ENCODE assay signal across 13 cellular contexts in genomic region chr1:154384650-154385557, GRCh38. TPM values are rescaled to one million over a fixed set of nuclear protein-coding genes. Genes with fewer than 3 reads are reported as not detected.
A peak's percentile ranks its signal among the peaks of the same experiment; 100 is the strongest.
DNase-seq lines count a peak whose midpoint lies in the region; ATAC-seq, FAIRE-seq and TF ChIP-seq lines count a peak whose summit lies in the region.
"Had no signal": no experiment of that assay in that cellular context is flagged by ENCODE, and none has a peak within 500 bp of the region (broad histone marks: within the 10 kb centered on the region; RNA-seq: fewer than 3 reads in every experiment).

No MANE protein-coding gene starts in this region.

- no peak overlapping the region for H3K23ac ChIP-seq in mesenchymal stem cell (ENCODE audit: low read length in 2 of 2)

- H3K4me1 Mint-ChIP-seq in activated CD4-positive, alpha-beta memory T cell treated with anti-CD3 and anti-CD28 coated beads, Interleukin-2, amount 10 ng/mL, durations not matched to agents 7 days and 5 days: peaks cover 28% of the 10 kb centered on the region

- no peak overlapping the region for H4K8ac ChIP-seq in mesenchymal stem cell (ENCODE audit: low read length)

- DNase-seq in activated CD4-positive, alpha-beta memory T cell treated with anti-CD3 and anti-CD28 coated beads, Interleukin-2, amount 10 ng/mL, durations not matched to agents 7 days and 5 days: no peak
- DNase-seq in HepG2 (ENCODE audit: low spot score) (no peak), epidermal melanocyte (ENCODE audit: insufficient read length, low spot score) (no peak), mesenchymal stem cell (no peak), hippocampal formation (lab: John Stamatoyannopoulos, UW) (no peak), HEK293T (ENCODE audit: extremely low spot score) (no peak)
- DNase-seq: amygdala, COR-L47 had no signal

- CTCF ChIA-PET in activated CD4-positive, alpha-beta memory T cell treated with anti-CD3 and anti-CD28 coated beads, Interleukin-2, amount 10 ng/mL, durations not matched to agents 7 days and 5 days (lab: Charles Lee): interaction anchor here (0.8 to 2.4 kb wide), 6 partner anchors 19 to 161 kb away, joined by 3 to 9 read pairs (median 4); no protein-coding TSS in a partner anchor
- CTCF ChIA-PET in HepG2 (lab: Yijun Ruan, JAX; ENCODE audit: low intra/inter-chr PET ratio, low total read pairs): no interaction called here
- CTCF ChIA-PET in HEK293T (lab: Yijun Ruan, JAX): no interaction called here

- FAIRE-seq in HepG2 (lab: Jason Lieb, UNC): no peak

- H2BK5ac ChIP-seq in mesenchymal stem cell (ENCODE audit: low read depth, low read length, poor library complexity, severe bottlenecking): no peak overlapping the region

- H2BK15ac ChIP-seq in mesenchymal stem cell (ENCODE audit: low read depth, poor library complexity, severe bottlenecking): no peak overlapping the region

- no peak overlapping the region for H3K18ac ChIP-seq in mesenchymal stem cell (ENCODE audit: low read depth in 1 of 2, low read length in 2 of 2)

- TF ChIP-seq POLR2A in HepG2 (IDR thresholded peaks at IDR 0.05; ENCODE audit: insufficient read depth in 1 of 2, low read depth in 2 of 2, low read length in 2 of 2): no peak

- H3K4ac ChIP-seq in mesenchymal stem cell (ENCODE audit: low read depth in 1 of 2, low read length in 2 of 2): no peak overlapping the region

- no peaks in the 10 kb centered on the region for H3K79me1 ChIP-seq in mesenchymal stem cell (replicated peaks; ENCODE audit: low read length, poor library complexity, severe bottlenecking)

- H3K4me1 ChIP-seq in BLaER1 treated with 17β-estradiol and CSF1 and Interleukin-3, amounts not matched to agents 10 nM and 100 nM: peaks cover 0 to 28% (median 11%) of the 10 kb centered on the region in 10 experiments; a peak in 13 of 20 replicates
- H3K4me1 ChIP-seq in DOHH2 (ENCODE audit: control insufficient read depth, low read length): peaks cover 16% of the 10 kb centered on the region
- H3K4me1 ChIP-seq in HepG2 (ENCODE audit: insufficient read depth, low read length): peaks cover 35% of the 10 kb centered on the region
- no peaks in the 10 kb centered on the region for H3K4me1 ChIP-seq in mesenchymal stem cell (ENCODE audit: control insufficient read depth, insufficient read depth, low read depth, low read length)
- H3K4me1 ChIP-seq: HAP-1 had no signal

- no peak overlapping the region for H2AK5ac ChIP-seq in mesenchymal stem cell (ENCODE audit: low read length, severe bottlenecking)

- H2BK12ac ChIP-seq in mesenchymal stem cell (ENCODE audit: low read length in 2 of 2): no peak overlapping the region

- no peaks in the 10 kb centered on the region for H3K79me2 ChIP-seq in DOHH2 (ENCODE audit: control insufficient read depth, low read length)
- no peaks in the 10 kb centered on the region for H3K79me2 ChIP-seq in HepG2 (ENCODE audit: insufficient read depth, low read length)

- no peak overlapping the region for H2BK120ac ChIP-seq in mesenchymal stem cell (ENCODE audit: low read depth, low read length)

- no peak overlapping the region for H4K91ac ChIP-seq in mesenchymal stem cell (ENCODE audit: low read length)

- H3K9me2 ChIP-seq in DOHH2 (replicated peaks; ENCODE audit: control insufficient read depth, low read length): no peaks in the 10 kb centered on the region

- H3K4me2 ChIP-seq in BLaER1 treated with 17β-estradiol and CSF1 and Interleukin-3, amounts not matched to agents 10 nM and 100 nM: peak overlapping the region in 8 of 11 experiments; percentile 13 to 63 (median 48); a peak in 10 of 22 replicates
- H3K4me2 ChIP-seq in DOHH2 (ENCODE audit: low read length): peak overlapping the region; percentile 20
- H3K4me2 ChIP-seq in HepG2 (ENCODE audit: low read depth, low read length): peak overlapping the region; percentile 99
- no peak overlapping the region for H3K4me2 ChIP-seq in mesenchymal stem cell (ENCODE audit: low read length, poor library complexity, severe bottlenecking)

- peaks cover 5% of the 10 kb centered on the region for H3K36me3 Mint-ChIP-seq in activated CD4-positive, alpha-beta memory T cell treated with anti-CD3 and anti-CD28 coated beads, Interleukin-2, amount 10 ng/mL, durations not matched to agents 7 days and 5 days (ENCODE audit: low read depth)

- H4K20me1 ChIP-seq in BLaER1 treated with 17β-estradiol and CSF1 and Interleukin-3, amounts not matched to agents 10 nM and 100 nM: no peaks in the 10 kb centered on the region
- H4K20me1 ChIP-seq in DOHH2 (ENCODE audit: control insufficient read depth, insufficient read depth, low read depth, low read length) (no peaks in the 10 kb centered on the region), HepG2 (ENCODE audit: insufficient read depth, low read length) (no peaks in the 10 kb centered on the region)

- H3K36me3 ChIP-seq in BLaER1 treated with 17β-estradiol and CSF1 and Interleukin-3, amounts not matched to agents 10 nM and 100 nM: no peaks in the 10 kb centered on the region
- H3K36me3 ChIP-seq in DOHH2 (ENCODE audit: control insufficient read depth, low read length) (no peaks in the 10 kb centered on the region), HepG2 (replicated peaks in 1 of 2; ENCODE audit: control insufficient read depth in 1 of 2, insufficient read depth in 2 of 2, low read length in 2 of 2) (no peaks in the 10 kb centered on the region), mesenchymal stem cell (ENCODE audit: control insufficient read depth in 1 of 2, insufficient read depth in 2 of 2, low read depth in 1 of 2, low read length in 2 of 2) (no peaks in the 10 kb centered on the region)
- H3K36me3 ChIP-seq: HAP-1 had no signal

- H3K27me3 Mint-ChIP-seq in activated CD4-positive, alpha-beta memory T cell treated with anti-CD3 and anti-CD28 coated beads, Interleukin-2, amount 10 ng/mL, durations not matched to agents 7 days and 5 days: peaks cover 1% of the 10 kb centered on the region
- H3K27me3 Mint-ChIP-seq: dendritic cell treated with granulocyte-macrophage colony-stimulating factor and Interleukin-4, amounts not matched to agents 40 ng/mL and 50 ng/mL, for 4 days had no signal

- no peak overlapping the region for H3K4me3 Mint-ChIP-seq in activated CD4-positive, alpha-beta memory T cell treated with anti-CD3 and anti-CD28 coated beads, Interleukin-2, amount 10 ng/mL, durations not matched to agents 7 days and 5 days
- H3K4me3 Mint-ChIP-seq: dendritic cell treated with granulocyte-macrophage colony-stimulating factor and Interleukin-4, amounts not matched to agents 40 ng/mL and 50 ng/mL, for 4 days had no signal

- 36% methylated on average over 8 of the region's 8 CpGs for WGBS in HepG2 (ENCODE audit: low lambda C conversion rate)
- 85% methylated on average over 4 of the region's 8 CpGs for WGBS in mesenchymal stem cell

- TF ChIP-seq EP300 in HepG2 (IDR thresholded peaks at IDR 0.05; ENCODE audit: low read depth in 2 of 2, low read length in 2 of 2): no peak
- TF ChIP-seq EP300 in HepG2 (CRISPR knock-in tag; IDR thresholded peaks at IDR 0.05; ENCODE audit: borderline replicate concordance): no peak

- no peaks in the 10 kb centered on the region for H3F3A ChIP-seq in DOHH2 (ENCODE audit: control insufficient read depth, insufficient read depth)

- H3K27ac Mint-ChIP-seq in activated CD4-positive, alpha-beta memory T cell treated with anti-CD3 and anti-CD28 coated beads, Interleukin-2, amount 10 ng/mL, durations not matched to agents 7 days and 5 days: peak overlapping the region; percentile 84
- H3K27ac Mint-ChIP-seq: dendritic cell treated with granulocyte-macrophage colony-stimulating factor and Interleukin-4, amounts not matched to agents 40 ng/mL and 50 ng/mL, for 4 days had no signal

- no peak overlapping the region for H3K9ac ChIP-seq in BLaER1 treated with 17β-estradiol and CSF1 and Interleukin-3, amounts not matched to agents 10 nM and 100 nM
- no peak overlapping the region for H3K9ac ChIP-seq in HepG2 (ENCODE audit: insufficient read depth, low read depth, low read length)
- no peak overlapping the region for H3K9ac ChIP-seq in mesenchymal stem cell (ENCODE audit: low read length)

- no peak for TF ChIP-seq CTCF in DOHH2 (IDR thresholded peaks at IDR 0.05; ENCODE audit: low read depth, low read length, poor library complexity, severe bottlenecking)
- no peak for TF ChIP-seq CTCF in HepG2 (CRISPR knock-in tag; IDR thresholded peaks at IDR 0.05)

- peaks cover 0 to 4% (median 0%) of the 10 kb centered on the region in 11 experiments; a peak in 4 of 22 replicates for H3K9me3 ChIP-seq in BLaER1 treated with 17β-estradiol and CSF1 and Interleukin-3, amounts not matched to agents 10 nM and 100 nM (replicated peaks in 1 of 11)
- H3K9me3 ChIP-seq in DOHH2 (ENCODE audit: control insufficient read depth, insufficient read depth, low read length) (0 out of 2 replicates have a peak, but pooled peaks cover 3% of the 10 kb centered on the region), HepG2 (ENCODE audit: low read length) (no peaks in the 10 kb centered on the region), mesenchymal stem cell (ENCODE audit: control insufficient read depth, low read length) (no peaks in the 10 kb centered on the region)
- H3K9me3 ChIP-seq: HAP-1 had no signal

- intact Hi-C loops in HepG2 (cut with micrococcal nuclease; ENCODE audit: unreplicated experiment): no loop called here

- BruUV-seq in HepG2 (replicated peaks; lab: Mats Ljungman, UMichigan): no TSS peak

- H3K27me3 ChIP-seq in BLaER1 treated with 17β-estradiol and CSF1 and Interleukin-3, amounts not matched to agents 10 nM and 100 nM: no peaks in the 10 kb centered on the region
- H3K27me3 ChIP-seq in DOHH2 (ENCODE audit: control insufficient read depth, low read length) (no peaks in the 10 kb centered on the region), HepG2 (ENCODE audit: control insufficient read depth in 1 of 2, insufficient read depth in 2 of 2, low read length in 2 of 2) (no peaks in the 10 kb centered on the region), mesenchymal stem cell (ENCODE audit: control insufficient read depth in 1 of 2, insufficient read depth in 1 of 2, low read length in 2 of 2) (peaks cover 0 to 4% of the 10 kb centered on the region in 2 experiments)

- H3K14ac ChIP-seq in mesenchymal stem cell (ENCODE audit: low read length in 2 of 2): no peak overlapping the region

- in situ Hi-C loops in HepG2 (cut with HindIII; ENCODE audit: extremely low pct_ligation_motif_present, low pct_unique_long_range_greater_than_20kb): no loop called here

- H3K4me3 ChIP-seq in BLaER1 treated with 17β-estradiol and CSF1 and Interleukin-3, amounts not matched to agents 10 nM and 100 nM: no peak overlapping the region
- H3K4me3 ChIP-seq in DOHH2 (ENCODE audit: low read length) (no peak overlapping the region), HepG2 (replicated peaks in 1 of 3; ENCODE audit: insufficient read depth in 1 of 3, low read depth in 2 of 3, low read length in 3 of 3) (peak overlapping the region in 2 of 3 experiments; percentile 51 to 77; a peak in 2 of 6 replicates), mesenchymal stem cell (ENCODE audit: insufficient read depth in 1 of 2, low read depth in 1 of 2, low read length in 2 of 2) (no peak overlapping the region)
- H3K4me3 ChIP-seq: HAP-1 had no signal

- H2AFZ ChIP-seq in HepG2 (ENCODE audit: low read length): peak overlapping the region; percentile 43
- H2AFZ ChIP-seq in mesenchymal stem cell (ENCODE audit: low read depth, low read length): no peak overlapping the region

- ATAC-seq in HepG2: no peak
- ATAC-seq: SK-N-SH treated with all-trans-retinoic acid at 6 μM for 48 hours had no signal

- H3K27ac ChIP-seq in BLaER1 treated with 17β-estradiol and CSF1 and Interleukin-3, amounts not matched to agents 10 nM and 100 nM: 0 out of 22 replicates have a peak overlapping the region, but pooled peaks of 1 of the 11 experiments have one; percentile 17
- H3K27ac ChIP-seq in DOHH2 (ENCODE audit: low read depth, low read length): no peak overlapping the region
- H3K27ac ChIP-seq in HepG2 (ENCODE audit: extremely low read length, insufficient read depth, low read length): no peak overlapping the region
- H3K27ac ChIP-seq in mesenchymal stem cell (ENCODE audit: low read length, poor library complexity, severe bottlenecking): no peak overlapping the region

- POLR2A ChIA-PET in activated CD4-positive, alpha-beta memory T cell treated with anti-CD3 and anti-CD28 coated beads, Interleukin-2, amount 10 ng/mL, durations not matched to agents 7 days and 5 days (lab: Charles Lee): interaction anchor here (1.5 to 3.2 kb wide), 4 partner anchors 13 to 203 kb away, joined by 5 to 22 read pairs (median 9); partner anchors contain the start of gene IL6R
- POLR2A ChIA-PET in HepG2 (lab: Yijun Ruan, JAX) (interaction anchor here (0.8 to 2.9 kb wide), 10 partner anchors 13 to 69 kb away, joined by 3 to 48 read pairs (median 6); partner anchors contain the start of gene IL6R), HEK293T (lab: Yijun Ruan, JAX) (no interaction called here)

- no peak for TF ChIP-seq RAD21 in HepG2 (CRISPR knock-in tag; IDR thresholded peaks at IDR 0.05)

- peaks cover 6% of the 10 kb centered on the region for H3K9me3 Mint-ChIP-seq in activated CD4-positive, alpha-beta memory T cell treated with anti-CD3 and anti-CD28 coated beads, Interleukin-2, amount 10 ng/mL, durations not matched to agents 7 days and 5 days
- H3K9me3 Mint-ChIP-seq: dendritic cell treated with granulocyte-macrophage colony-stimulating factor and Interleukin-4, amounts not matched to agents 40 ng/mL and 50 ng/mL, for 4 days had no signal

RNA-seq across cellular contexts. Expression of gene IL6R, which starts 20.2 kb away (rescaled TPM):
- total RNA-seq in activated CD4-positive, alpha-beta memory T cell treated with anti-CD3 and anti-CD28 coated beads, Interleukin-2, amount 10 ng/mL, durations not matched to agents 7 days and 5 days: 10 to 100 TPM; 15.7 to 16.0 TPM
- total RNA-seq in HepG2 (2016; rRNA removed; fragmentation: Illumina TruSeq; extraction: Trizol): 3.5 and 5.0 TPM in 2 replicates
- 0.71 and 0.91 TPM in 2 replicates for total RNA-seq in HepG2 (2016; cell fraction: cytosol; rRNA removed; fragmentation: Illumina TruSeq; extraction: Trizol; ENCODE audit: low read depth)
- total RNA-seq in HepG2 (2016; cell fraction: insoluble cytoplasmic fraction; rRNA removed; fragmentation: Illumina TruSeq; extraction: Trizol): 1.9 and 4.6 TPM in 2 replicates
- total RNA-seq in HepG2 (2016; cell fraction: membrane; rRNA removed; fragmentation: Illumina TruSeq; extraction: Trizol): 1.2 and 1.3 TPM in 2 replicates
- total RNA-seq in HepG2 (2016; cell fraction: nucleus; rRNA removed; fragmentation: Illumina TruSeq; extraction: Trizol): 3.7 and 4.0 TPM in 2 replicates
- polyA plus RNA-seq in HepG2 (2011; rRNA removed): 24.5 and 30.5 TPM in 2 replicates
- 15.2 and 20.2 TPM in 2 replicates for polyA plus RNA-seq in HepG2 (2011; cell fraction: cytosol; rRNA removed)
- polyA plus RNA-seq in HepG2 (2011; cell fraction: nucleus; rRNA removed): 15.9 and 16.7 TPM in 2 replicates
- 13.7 and 18.5 TPM in 2 replicates for polyA plus RNA-seq in HepG2 (2012)
- 0.28 and 0.32 TPM in 2 replicates for polyA plus RNA-seq in HepG2 (2016; cell fraction: cytosol; fragmentation: Illumina TruSeq; extraction: Trizol; ENCODE audit: low read depth)
- 1.4 and 2.1 TPM in 2 replicates for polyA plus RNA-seq in HepG2 (2016; cell fraction: insoluble cytoplasmic fraction; fragmentation: Illumina TruSeq; extraction: Trizol; ENCODE audit: low read depth)
- 0.60 and 0.65 TPM in 2 replicates for polyA plus RNA-seq in HepG2 (2016; cell fraction: membrane; fragmentation: Illumina TruSeq; extraction: Trizol; ENCODE audit: low read depth)
- 4.0 and 4.9 TPM in 2 replicates for polyA plus RNA-seq in HepG2 (2016; cell fraction: nucleus; fragmentation: Illumina TruSeq; extraction: Trizol; ENCODE audit: insufficient read depth, low read depth)
- 13.3 and 63.4 TPM in 2 replicates for polyA minus RNA-seq in HepG2 (2011; rRNA and poly(A)+ RNA removed; ENCODE audit: low replicate concordance)
- polyA minus RNA-seq in HepG2 (2011; cell fraction: cytosol; rRNA and poly(A)+ RNA removed): 10.3 and 13.7 TPM in 2 replicates
- 13.4 and 13.8 TPM in 2 replicates for polyA minus RNA-seq in HepG2 (2011; cell fraction: nucleus; rRNA and poly(A)+ RNA removed)
- 9.3 TPM for polyA plus RNA-seq in mesenchymal stem cell (2013, experiment 1 of 2)
- 9.8 TPM for polyA plus RNA-seq in mesenchymal stem cell (2013, experiment 2 of 2)

RNA-seq across cellular contexts. Expression of gene ATP8B2, which starts 59.6 kb away (rescaled TPM):
- 100 to 1,000 TPM; 142 to 149 TPM for total RNA-seq in activated CD4-positive, alpha-beta memory T cell treated with anti-CD3 and anti-CD28 coated beads, Interleukin-2, amount 10 ng/mL, durations not matched to agents 7 days and 5 days
- 31.3 and 39.3 TPM in 2 replicates for total RNA-seq in HepG2 (2016; rRNA removed; fragmentation: Illumina TruSeq; extraction: Trizol)
- total RNA-seq in HepG2 (2016; cell fraction: cytosol; rRNA removed; fragmentation: Illumina TruSeq; extraction: Trizol; ENCODE audit: low read depth): 9.3 and 9.4 TPM in 2 replicates
- total RNA-seq in HepG2 (2016; cell fraction: insoluble cytoplasmic fraction; rRNA removed; fragmentation: Illumina TruSeq; extraction: Trizol): 28.1 and 34.6 TPM in 2 replicates
- total RNA-seq in HepG2 (2016; cell fraction: membrane; rRNA removed; fragmentation: Illumina TruSeq; extraction: Trizol): 28.0 and 30.5 TPM in 2 replicates
- 23.7 and 30.6 TPM in 2 replicates for total RNA-seq in HepG2 (2016; cell fraction: nucleus; rRNA removed; fragmentation: Illumina TruSeq; extraction: Trizol)
- polyA plus RNA-seq in HepG2 (2011; rRNA removed): 20.4 and 23.9 TPM in 2 replicates
- 17.7 and 29.9 TPM in 2 replicates for polyA plus RNA-seq in HepG2 (2011; cell fraction: cytosol; rRNA removed)
- polyA plus RNA-seq in HepG2 (2011; cell fraction: nucleus; rRNA removed): 67.2 and 84.5 TPM in 2 replicates
- polyA plus RNA-seq in HepG2 (2012): 11.1 and 14.4 TPM in 2 replicates
- polyA plus RNA-seq in HepG2 (2016; cell fraction: cytosol; fragmentation: Illumina TruSeq; extraction: Trizol; ENCODE audit: low read depth): 4.4 and 4.7 TPM in 2 replicates
- polyA plus RNA-seq in HepG2 (2016; cell fraction: insoluble cytoplasmic fraction; fragmentation: Illumina TruSeq; extraction: Trizol; ENCODE audit: low read depth): 15.2 and 18.9 TPM in 2 replicates
- 15.5 and 17.2 TPM in 2 replicates for polyA plus RNA-seq in HepG2 (2016; cell fraction: membrane; fragmentation: Illumina TruSeq; extraction: Trizol; ENCODE audit: low read depth)
- polyA plus RNA-seq in HepG2 (2016; cell fraction: nucleus; fragmentation: Illumina TruSeq; extraction: Trizol; ENCODE audit: insufficient read depth, low read depth): 31.3 and 36.4 TPM in 2 replicates
- 1.0 and 52.3 TPM in 2 replicates for polyA minus RNA-seq in HepG2 (2011; rRNA and poly(A)+ RNA removed; ENCODE audit: low replicate concordance)
- 13.5 and 15.3 TPM in 2 replicates for polyA minus RNA-seq in HepG2 (2011; cell fraction: cytosol; rRNA and poly(A)+ RNA removed)
- 22.4 and 25.2 TPM in 2 replicates for polyA minus RNA-seq in HepG2 (2011; cell fraction: nucleus; rRNA and poly(A)+ RNA removed)
- 50.2 TPM for polyA plus RNA-seq in mesenchymal stem cell (2013, experiment 1 of 2)
- polyA plus RNA-seq in mesenchymal stem cell (2013, experiment 2 of 2): 47.9 TPM

Comparison
In these comparisons a context has a peak if more than half of its experiments do, and no peak if none do; other contexts are left out.
1. H3K4me3 ChIP-seq: peak in HepG2 (2 of 3); none in BLaER1 treated with 17β-estradiol and CSF1 and Interleukin-3, amounts not matched to agents 10 nM and 100 nM (0 of 10), DOHH2 (single experiment) and mesenchymal stem cell (0 of 2).